In the genomic region with DNA sequence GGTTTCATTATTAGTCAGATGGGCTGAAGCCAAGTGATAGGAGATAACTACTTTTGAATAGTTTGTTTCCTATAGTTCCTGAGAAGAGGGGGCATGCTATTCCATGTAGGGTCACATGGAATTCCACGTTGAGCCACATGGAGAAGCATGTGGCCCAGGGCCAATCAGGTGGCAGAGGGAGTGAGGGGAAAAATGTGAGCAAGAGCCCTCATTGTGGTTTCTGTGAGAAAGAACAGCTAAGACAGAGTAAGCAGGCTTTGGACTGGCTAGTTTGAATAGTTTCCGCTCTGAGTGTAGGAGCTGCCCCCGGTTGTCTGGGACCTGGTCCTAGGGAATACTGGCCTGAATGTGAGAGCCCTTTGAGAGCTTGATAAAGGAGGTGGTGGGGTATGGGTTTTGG, we compare ENCODE assay signal across 16 cellular contexts.
"Had no signal": no experiment of that assay in that cellular context is flagged by ENCODE, and none has a peak within 500 bp of the region (broad histone marks: within the 10 kb centered on the region; RNA-seq: fewer than 3 reads in every experiment).

No MANE protein-coding gene starts in this region.

- FAIRE-seq: islet of Langerhans had no signal

- H3K4me3 ChIP-seq: gastrocnemius medialis, heart left ventricle, mucosa of descending colon, thoracic aorta, upper lobe of right lung had no signal

- H3K9me3 ChIP-seq: gastrocnemius medialis, mucosa of descending colon, neutrophil, thoracic aorta, upper lobe of right lung had no signal

- H3K36me3 ChIP-seq: gastrocnemius medialis, heart left ventricle, neutrophil, thoracic aorta, upper lobe of right lung, WERI-Rb-1 had no signal

- ATAC-seq: gastrocnemius medialis; heart left ventricle; mucosa of descending colon; naive thymus-derived CD8-positive, alpha-beta T cell; stimulated activated effector memory CD8-positive, alpha-beta T cell treated with anti-CD3 and anti-CD28 coated beads, Interleukin-12 subunit alpha, Interleukin-12 subunit beta, amount 100 ng/mL, for 72 hours; T-helper 17 cell; upper lobe of right lung had no signal

- H3K27ac ChIP-seq: gastrocnemius medialis, heart left ventricle, neutrophil, thoracic aorta, upper lobe of right lung, WERI-Rb-1 had no signal

- H3K27me3 ChIP-seq: gastrocnemius medialis, heart left ventricle, neutrophil, upper lobe of right lung had no signal

- DNase-seq: activated CD4-positive, alpha-beta memory T cell treated with anti-CD3 and anti-CD28 coated beads, Interleukin-2, amount 10 ng/mL, durations not matched to agents 7 days and 5 days; activated CD4-positive, alpha-beta T cell treated with anti-CD3 and anti-CD28 coated beads for 4 hours; activated gamma-delta T cell treated with Interleukin-2 at 50 U/mL for 16 hours; activated T-cell treated with anti-CD3 and anti-CD28 coated beads, Interleukin-2, amount 50 U/mL, for 48 hours; aorta; gastrocnemius medialis; heart left ventricle; mucosa of descending colon; naive thymus-derived CD8-positive, alpha-beta T cell; T-helper 17 cell; upper lobe of right lung; WERI-Rb-1 had no signal

- H3K4me1 ChIP-seq: gastrocnemius medialis, heart left ventricle, upper lobe of right lung had no signal
